ENCODE assay signal across 7 cellular contexts in genomic region chr17:59310263-59310920, GRCh38.
"Had no signal": no experiment of that assay in that cellular context is flagged by ENCODE, and none has a peak within 500 bp of the region (broad histone marks: within the 10 kb centered on the region; RNA-seq: fewer than 3 reads in every experiment).

No MANE protein-coding gene starts in this region.

- H3K4me3 ChIP-seq: cardiac muscle cell, neural progenitor cell, pancreas had no signal

- H3K27me3 ChIP-seq: cardiac muscle cell, dorsolateral prefrontal cortex, neural progenitor cell, pancreas had no signal

- DNase-seq: activated CD4-positive, CD25-positive, alpha-beta regulatory T cell treated with anti-CD3 and anti-CD28 coated beads, Interleukin-2, amount 50 U/mL, for 72 hours; activated naive CD4-positive, alpha-beta T cell; left ventricle myocardium superior had no signal

- H3K36me3 ChIP-seq: cardiac muscle cell, neural progenitor cell, pancreas had no signal

- H3K4me1 ChIP-seq: neural progenitor cell, pancreas had no signal

- H3K9me3 ChIP-seq: pancreas had no signal

- H3K4me2 ChIP-seq: neural progenitor cell had no signal

- H3K9ac ChIP-seq: neural progenitor cell had no signal

- H3K27ac ChIP-seq: cardiac muscle cell, neural progenitor cell, pancreas had no signal

- H2AFZ ChIP-seq: neural progenitor cell had no signal

- FAIRE-seq: pancreas had no signal
